ENCODE assay signal across 10 cellular contexts in the genomic region with DNA sequence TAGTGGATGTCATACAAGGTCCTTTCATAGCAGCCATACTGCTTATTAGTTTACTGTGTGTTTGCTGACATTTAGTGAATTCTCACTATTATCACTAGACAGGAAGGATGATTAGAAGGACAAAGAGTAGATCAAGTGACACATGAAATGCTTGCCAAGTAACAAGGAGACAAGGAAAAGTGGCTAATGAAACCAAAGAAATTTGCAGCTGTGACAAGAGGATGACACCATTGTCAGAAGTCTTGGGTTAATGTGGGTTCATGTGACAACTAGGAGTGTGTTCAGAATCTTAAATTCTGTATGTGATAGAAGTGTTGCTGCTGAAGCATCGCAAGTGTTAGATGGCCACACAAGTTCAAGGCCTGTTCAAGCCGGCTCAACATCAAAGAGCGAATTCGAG. TPM values are rescaled to one million over a fixed set of nuclear protein-coding genes. Genes with fewer than 3 reads are reported as not detected.
"Had no signal": no experiment of that assay in that cellular context is flagged by ENCODE, and none has a peak within 500 bp of the region (broad histone marks: within the 10 kb centered on the region; RNA-seq: fewer than 3 reads in every experiment).

No MANE protein-coding gene starts in this region.

- H3K27ac Mint-ChIP-seq: GM23338, HFFc6, IgD-negative memory B cell had no signal

- H3K27ac ChIP-seq: KMS-11 had no signal

- H2AFZ ChIP-seq: GM23338 had no signal

- H3K4me3 ChIP-seq: GM23338, HAP-1 had no signal

- H3K4me2 ChIP-seq: GM23338, KMS-11 had no signal

- ATAC-seq: GM23338, HCT116 had no signal

- DNase-seq: H7, HFFc6, KBM-7 had no signal

- H3K9me3 ChIP-seq: HAP-1 had no signal

- H3K36me3 Mint-ChIP-seq: IgD-negative memory B cell had no signal

- H3K4me3 Mint-ChIP-seq: GM23338, HFFc6, IgD-negative memory B cell had no signal

- H3K36me3 ChIP-seq: HAP-1 had no signal

- FAIRE-seq: HTR-8/SVneo had no signal

- H3K9me3 Mint-ChIP-seq: HFFc6, IgD-negative memory B cell had no signal

- H3K4me1 Mint-ChIP-seq: GM23338, IgD-negative memory B cell had no signal

- H3K9ac ChIP-seq: KMS-11 had no signal

RNA-seq across cellular contexts. Expression of a gene that starts 40.8 kb away (rescaled TPM):
- total RNA-seq: GM23338, H7, HT-29 had no signal
- polyA plus RNA-seq: GM23338, IgD-negative memory B cell had no signal
